13 cellular contexts compared by ENCODE assay signal in genomic region chr1:8591547-8591946, GRCh38.
"Had no signal": no experiment of that assay in that cellular context is flagged by ENCODE, and none has a peak within 500 bp of the region (broad histone marks: within the 10 kb centered on the region; RNA-seq: fewer than 3 reads in every experiment).

No MANE protein-coding gene starts in this region.

- ATAC-seq: left colon, natural killer cell had no signal

- H3K4me3 ChIP-seq: SK-N-MC, thoracic aorta had no signal

- H3K27ac ChIP-seq: SK-N-MC, thoracic aorta had no signal

- H3K9me3 ChIP-seq: thoracic aorta had no signal

- DNase-seq: activated CD4-positive, alpha-beta T cell treated with anti-CD3 and anti-CD28 coated beads for 36 hours; activated CD8-positive, alpha-beta memory T cell treated with anti-CD3 and anti-CD28 coated beads for 24 hours; activated naive CD4-positive, alpha-beta T cell treated with anti-CD3 and anti-CD28 coated beads, Interleukin-2, amount 50 U/mL, for 16 hours; effector memory CD4-positive, alpha-beta T cell; erythroblast; left colon; natural killer cell; stimulated activated CD4-positive, alpha-beta T cell treated with anti-CD3 and anti-CD28 coated beads, Interleukin-4, amount 100 ng/mL, for 1 hour; stimulated activated CD8-positive, alpha-beta memory T cell treated with anti-CD3 and anti-CD28 coated beads, Interleukin-4, amount 100 ng/mL, for 48 hours; T-cell; T1000 had no signal

- H3K36me3 ChIP-seq: thoracic aorta had no signal
